Comparison of ENCODE assay signal across 1 cellular context in the genomic region with DNA sequence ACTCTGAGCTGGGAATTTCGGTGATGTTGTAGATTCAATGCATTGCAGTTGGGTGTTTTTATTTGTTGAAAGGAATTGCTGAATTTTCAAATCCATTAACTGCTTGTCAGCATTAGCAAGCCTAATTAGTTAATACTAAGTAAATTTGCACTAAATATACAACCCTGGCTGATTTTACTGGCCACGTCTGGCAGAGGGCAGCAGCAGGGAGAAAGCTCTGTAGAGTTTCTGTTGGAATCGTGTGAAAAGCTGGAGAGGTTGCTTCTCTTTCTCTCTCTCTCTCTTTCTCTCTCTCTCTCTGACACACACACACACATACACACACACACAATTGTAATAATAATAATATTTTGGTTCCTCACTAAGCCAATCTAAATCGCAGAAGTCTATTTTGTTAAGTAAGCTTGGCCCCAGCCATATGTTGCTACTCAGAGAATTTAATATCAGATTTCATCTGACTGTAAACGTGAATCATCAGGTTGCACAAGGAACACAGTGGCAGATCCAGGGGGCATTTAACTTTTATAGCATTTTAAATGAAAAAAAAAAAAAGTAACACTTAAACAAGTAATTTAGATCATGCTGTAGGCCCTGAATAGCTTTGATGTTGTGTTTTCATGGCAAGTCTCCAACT.
A peak's percentile ranks its signal among the peaks of the same experiment; 100 is the strongest.
TF ChIP-seq lines count a peak whose summit lies in the region.

No MANE protein-coding gene starts in this region.

TF ChIP-seq in HEK293, 187 proteins besides CTCF, POLR2A, EP300 and RAD21 (continued from another document and continues in another):
- TF ChIP-seq, protein P1, sequence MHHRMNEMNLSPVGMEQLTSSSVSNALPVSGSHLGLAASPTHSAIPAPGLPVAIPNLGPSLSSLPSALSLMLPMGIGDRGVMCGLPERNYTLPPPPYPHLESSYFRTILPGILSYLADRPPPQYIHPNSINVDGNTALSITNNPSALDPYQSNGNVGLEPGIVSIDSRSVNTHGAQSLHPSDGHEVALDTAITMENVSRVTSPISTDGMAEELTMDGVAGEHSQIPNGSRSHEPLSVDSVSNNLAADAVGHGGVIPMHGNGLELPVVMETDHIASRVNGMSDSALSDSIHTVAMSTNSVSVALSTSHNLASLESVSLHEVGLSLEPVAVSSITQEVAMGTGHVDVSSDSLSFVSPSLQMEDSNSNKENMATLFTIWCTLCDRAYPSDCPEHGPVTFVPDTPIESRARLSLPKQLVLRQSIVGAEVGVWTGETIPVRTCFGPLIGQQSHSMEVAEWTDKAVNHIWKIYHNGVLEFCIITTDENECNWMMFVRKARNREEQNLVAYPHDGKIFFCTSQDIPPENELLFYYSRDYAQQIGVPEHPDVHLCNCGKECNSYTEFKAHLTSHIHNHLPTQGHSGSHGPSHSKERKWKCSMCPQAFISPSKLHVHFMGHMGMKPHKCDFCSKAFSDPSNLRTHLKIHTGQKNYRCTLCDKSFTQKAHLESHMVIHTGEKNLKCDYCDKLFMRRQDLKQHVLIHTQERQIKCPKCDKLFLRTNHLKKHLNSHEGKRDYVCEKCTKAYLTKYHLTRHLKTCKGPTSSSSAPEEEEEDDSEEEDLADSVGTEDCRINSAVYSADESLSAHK (tag by site-specific recombination; IDR thresholded peaks at IDR 0.05) = 0 out of 2 replicates have a peak, but pooled peaks have one; percentile 19
- TF ChIP-seq ZNF169 (tag by site-specific recombination; IDR thresholded peaks at IDR 0.05) (no peak), ZNF645 (tag by site-specific recombination; IDR thresholded peaks at IDR 0.05) (no peak), ZNF571 (tag by site-specific recombination; IDR thresholded peaks at IDR 0.05) (no peak), ZNF311 (tag by site-specific recombination; IDR thresholded peaks at IDR 0.05; ENCODE audit: borderline replicate concordance) (no peak), ZNF274 (IDR thresholded peaks at IDR 0.05; ENCODE audit: low read length) (no peak), ZNF274 (tag by site-specific recombination; IDR thresholded peaks at IDR 0.05; ENCODE audit: borderline replicate concordance) (no peak), IKZF3 (tag by site-specific recombination; IDR thresholded peaks at IDR 0.05) (no peak), ZNF692 (tag by site-specific recombination; IDR thresholded peaks at IDR 0.05) (peak; percentile 84), ZNF623 (tag by site-specific recombination; IDR thresholded peaks at IDR 0.05) (no peak), ZNF223 (tag by site-specific recombination; IDR thresholded peaks at IDR 0.05) (no peak), ZNF549 (tag by site-specific recombination; IDR thresholded peaks at IDR 0.05) (no peak), SP3 (tag by site-specific recombination; IDR thresholded peaks at IDR 0.05) (no peak), ZNF654 (tag by site-specific recombination; IDR thresholded peaks at IDR 0.05; ENCODE audit: low read depth) (0 out of 2 replicates have a peak, but pooled peaks have one; percentile 3), SCRT1 (tag by site-specific recombination; IDR thresholded peaks at IDR 0.05; ENCODE audit: borderline replicate concordance) (peak; percentile 88), ZNF76 (tag by site-specific recombination; IDR thresholded peaks at IDR 0.05; ENCODE audit: borderline replicate concordance, low read depth) (no peak), ZSCAN16 (tag by site-specific recombination; IDR thresholded peaks at IDR 0.05) (no peak), ZBTB20 (tag by site-specific recombination; IDR thresholded peaks at IDR 0.05) (no peak), ZNF132 (tag by site-specific recombination; IDR thresholded peaks at IDR 0.05; ENCODE audit: borderline replicate concordance) (no peak), SP7 (tag by site-specific recombination; IDR thresholded peaks at IDR 0.05) (peak; percentile 87), ZNF830 (tag by site-specific recombination; IDR thresholded peaks at IDR 0.05; ENCODE audit: low read depth) (no peak), ZNF19 (tag by site-specific recombination; IDR thresholded peaks at IDR 0.05; ENCODE audit: low read depth) (no peak), ZNF777 (tag by site-specific recombination; IDR thresholded peaks at IDR 0.05; ENCODE audit: borderline replicate concordance) (no peak), ZBTB1 (tag by site-specific recombination; IDR thresholded peaks at IDR 0.05) (no peak), ZNF530 (tag by site-specific recombination; IDR thresholded peaks at IDR 0.05; ENCODE audit: low read depth) (no peak), ZNF529 (tag by site-specific recombination; IDR thresholded peaks at IDR 0.05; ENCODE audit: insufficient replicate concordance) (no peak), PRDM1 (tag by site-specific recombination; IDR thresholded peaks at IDR 0.05) (peak; percentile 47; the same call in 1 of the 2 replicates), ZNF426 (tag by site-specific recombination; IDR thresholded peaks at IDR 0.05) (no peak), ZNF510 (tag by site-specific recombination; IDR thresholded peaks at IDR 0.05; ENCODE audit: insufficient replicate concordance) (no peak), ZNF239 (tag by site-specific recombination; IDR thresholded peaks at IDR 0.05) (no peak), GLI4 (tag by site-specific recombination; IDR thresholded peaks at IDR 0.05) (no peak), ZNF354C (tag by site-specific recombination; IDR thresholded peaks at IDR 0.05; ENCODE audit: borderline replicate concordance, low read depth) (no peak), ZNF514 (tag by site-specific recombination; IDR thresholded peaks at IDR 0.05) (no peak), BCL11B (tag by site-specific recombination; IDR thresholded peaks at IDR 0.05; ENCODE audit: low read depth) (no peak), ZNF747 (tag by site-specific recombination; IDR thresholded peaks at IDR 0.05) (no peak), ZNF112 (tag by site-specific recombination; IDR thresholded peaks at IDR 0.05) (no peak), ZNF670 (tag by site-specific recombination; IDR thresholded peaks at IDR 0.05; ENCODE audit: low read depth) (no peak), HOXA7 (CRISPR knock-in tag; IDR thresholded peaks at IDR 0.05; ENCODE audit: borderline replicate concordance) (no peak), ZBTB48 (tag by site-specific recombination; IDR thresholded peaks at IDR 0.05) (no peak), SETDB1 (IDR thresholded peaks at IDR 0.05; ENCODE audit: insufficient read length, low read length) (no peak), ZSCAN23 (tag by site-specific recombination; IDR thresholded peaks at IDR 0.05) (no peak), ZBTB7A (tag by site-specific recombination; IDR thresholded peaks at IDR 0.05; ENCODE audit: low read depth) (no peak), ZNF146 (tag by site-specific recombination; IDR thresholded peaks at IDR 0.05) (no peak), ZSCAN30 (tag by site-specific recombination; IDR thresholded peaks at IDR 0.05) (no peak), ZNF37A (tag by site-specific recombination; IDR thresholded peaks at IDR 0.05) (no peak)
- TF ChIP-seq, protein P2, sequence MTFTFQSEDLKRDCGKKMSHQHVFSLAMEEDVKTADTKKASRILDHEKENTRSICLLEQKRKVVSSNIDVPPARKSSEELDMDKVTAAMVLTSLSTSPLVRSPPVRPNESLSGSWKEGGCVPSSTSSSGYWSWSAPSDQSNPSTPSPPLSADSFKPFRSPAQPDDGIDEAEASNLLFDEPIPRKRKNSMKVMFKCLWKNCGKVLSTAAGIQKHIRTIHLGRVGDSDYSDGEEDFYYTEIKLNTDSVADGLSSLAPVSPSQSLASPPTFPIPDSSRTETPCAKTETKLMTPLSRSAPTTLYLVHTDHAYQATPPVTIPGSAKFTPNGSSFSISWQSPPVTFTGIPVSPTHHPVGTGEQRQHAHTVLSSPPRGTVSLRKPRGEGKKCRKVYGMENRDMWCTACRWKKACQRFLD (tag by site-specific recombination; IDR thresholded peaks at IDR 0.05) = no peak
- TF ChIP-seq, protein P3, sequence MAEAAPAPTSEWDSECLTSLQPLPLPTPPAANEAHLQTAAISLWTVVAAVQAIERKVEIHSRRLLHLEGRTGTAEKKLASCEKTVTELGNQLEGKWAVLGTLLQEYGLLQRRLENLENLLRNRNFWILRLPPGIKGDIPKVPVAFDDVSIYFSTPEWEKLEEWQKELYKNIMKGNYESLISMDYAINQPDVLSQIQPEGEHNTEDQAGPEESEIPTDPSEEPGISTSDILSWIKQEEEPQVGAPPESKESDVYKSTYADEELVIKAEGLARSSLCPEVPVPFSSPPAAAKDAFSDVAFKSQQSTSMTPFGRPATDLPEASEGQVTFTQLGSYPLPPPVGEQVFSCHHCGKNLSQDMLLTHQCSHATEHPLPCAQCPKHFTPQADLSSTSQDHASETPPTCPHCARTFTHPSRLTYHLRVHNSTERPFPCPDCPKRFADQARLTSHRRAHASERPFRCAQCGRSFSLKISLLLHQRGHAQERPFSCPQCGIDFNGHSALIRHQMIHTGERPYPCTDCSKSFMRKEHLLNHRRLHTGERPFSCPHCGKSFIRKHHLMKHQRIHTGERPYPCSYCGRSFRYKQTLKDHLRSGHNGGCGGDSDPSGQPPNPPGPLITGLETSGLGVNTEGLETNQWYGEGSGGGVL (tag by site-specific recombination; IDR thresholded peaks at IDR 0.05) = peak; percentile 31; the same call in 1 of the 2 replicates
- TF ChIP-seq, protein P4, sequence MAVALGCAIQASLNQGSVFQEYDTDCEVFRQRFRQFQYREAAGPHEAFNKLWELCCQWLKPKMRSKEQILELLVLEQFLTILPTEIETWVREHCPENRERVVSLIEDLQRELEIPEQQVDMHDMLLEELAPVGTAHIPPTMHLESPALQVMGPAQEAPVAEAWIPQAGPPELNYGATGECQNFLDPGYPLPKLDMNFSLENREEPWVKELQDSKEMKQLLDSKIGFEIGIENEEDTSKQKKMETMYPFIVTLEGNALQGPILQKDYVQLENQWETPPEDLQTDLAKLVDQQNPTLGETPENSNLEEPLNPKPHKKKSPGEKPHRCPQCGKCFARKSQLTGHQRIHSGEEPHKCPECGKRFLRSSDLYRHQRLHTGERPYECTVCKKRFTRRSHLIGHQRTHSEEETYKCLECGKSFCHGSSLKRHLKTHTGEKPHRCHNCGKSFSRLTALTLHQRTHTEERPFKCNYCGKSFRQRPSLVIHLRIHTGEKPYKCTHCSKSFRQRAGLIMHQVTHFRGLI (tag by site-specific recombination; IDR thresholded peaks at IDR 0.05) = peak; percentile 28; the same call in 1 of the 2 replicates
- TF ChIP-seq, protein P5, sequence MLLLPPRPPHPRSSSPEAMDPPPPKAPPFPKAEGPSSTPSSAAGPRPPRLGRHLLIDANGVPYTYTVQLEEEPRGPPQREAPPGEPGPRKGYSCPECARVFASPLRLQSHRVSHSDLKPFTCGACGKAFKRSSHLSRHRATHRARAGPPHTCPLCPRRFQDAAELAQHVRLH (tag by site-specific recombination; IDR thresholded peaks at IDR 0.05) = peak; percentile 59; the same call in 1 of the 2 replicates
- TF ChIP-seq, protein P6, sequence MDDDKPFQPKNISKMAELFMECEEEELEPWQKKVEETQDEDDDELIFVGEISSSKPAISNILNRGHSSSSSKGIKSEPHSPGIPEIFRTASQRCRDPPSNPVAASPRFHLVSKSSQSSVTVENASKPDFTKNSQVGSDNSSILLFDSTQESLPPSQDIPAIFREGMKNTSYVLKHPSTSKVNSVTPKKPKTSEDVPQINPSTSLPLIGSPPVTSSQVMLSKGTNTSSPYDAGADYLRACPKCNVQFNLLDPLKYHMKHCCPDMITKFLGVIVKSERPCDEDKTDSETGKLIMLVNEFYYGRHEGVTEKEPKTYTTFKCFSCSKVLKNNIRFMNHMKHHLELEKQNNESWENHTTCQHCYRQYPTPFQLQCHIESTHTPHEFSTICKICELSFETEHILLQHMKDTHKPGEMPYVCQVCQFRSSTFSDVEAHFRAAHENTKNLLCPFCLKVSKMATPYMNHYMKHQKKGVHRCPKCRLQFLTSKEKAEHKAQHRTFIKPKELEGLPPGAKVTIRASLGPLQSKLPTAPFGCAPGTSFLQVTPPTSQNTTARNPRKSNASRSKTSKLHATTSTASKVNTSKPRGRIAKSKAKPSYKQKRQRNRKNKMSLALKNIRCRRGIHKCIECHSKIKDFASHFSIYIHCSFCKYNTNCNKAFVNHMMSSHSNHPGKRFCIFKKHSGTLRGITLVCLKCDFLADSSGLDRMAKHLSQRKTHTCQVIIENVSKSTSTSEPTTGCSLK (tag by site-specific recombination; IDR thresholded peaks at IDR 0.05) = no peak
- TF ChIP-seq, protein P7, sequence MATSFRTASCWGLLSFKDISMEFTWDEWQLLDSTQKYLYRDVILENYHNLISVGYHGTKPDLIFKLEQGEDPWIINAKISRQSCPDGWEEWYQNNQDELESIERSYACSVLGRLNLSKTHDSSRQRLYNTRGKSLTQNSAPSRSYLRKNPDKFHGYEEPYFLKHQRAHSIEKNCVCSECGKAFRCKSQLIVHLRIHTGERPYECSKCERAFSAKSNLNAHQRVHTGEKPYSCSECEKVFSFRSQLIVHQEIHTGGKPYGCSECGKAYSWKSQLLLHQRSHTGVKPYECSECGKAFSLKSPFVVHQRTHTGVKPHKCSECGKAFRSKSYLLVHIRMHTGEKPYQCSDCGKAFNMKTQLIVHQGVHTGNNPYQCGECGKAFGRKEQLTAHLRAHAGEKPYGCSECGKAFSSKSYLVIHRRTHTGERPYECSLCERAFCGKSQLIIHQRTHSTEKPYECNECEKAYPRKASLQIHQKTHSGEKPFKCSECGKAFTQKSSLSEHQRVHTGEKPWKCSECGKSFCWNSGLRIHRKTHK (tag by site-specific recombination; IDR thresholded peaks at IDR 0.05) = no peak
- TF ChIP-seq, protein P8, sequence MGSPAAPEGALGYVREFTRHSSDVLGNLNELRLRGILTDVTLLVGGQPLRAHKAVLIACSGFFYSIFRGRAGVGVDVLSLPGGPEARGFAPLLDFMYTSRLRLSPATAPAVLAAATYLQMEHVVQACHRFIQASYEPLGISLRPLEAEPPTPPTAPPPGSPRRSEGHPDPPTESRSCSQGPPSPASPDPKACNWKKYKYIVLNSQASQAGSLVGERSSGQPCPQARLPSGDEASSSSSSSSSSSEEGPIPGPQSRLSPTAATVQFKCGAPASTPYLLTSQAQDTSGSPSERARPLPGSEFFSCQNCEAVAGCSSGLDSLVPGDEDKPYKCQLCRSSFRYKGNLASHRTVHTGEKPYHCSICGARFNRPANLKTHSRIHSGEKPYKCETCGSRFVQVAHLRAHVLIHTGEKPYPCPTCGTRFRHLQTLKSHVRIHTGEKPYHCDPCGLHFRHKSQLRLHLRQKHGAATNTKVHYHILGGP (tag by site-specific recombination; IDR thresholded peaks at IDR 0.05) = no peak
